In genomic region chr20:51487525-51488279, GRCh38 we compare ENCODE assay signal across 8 cellular contexts. TPM values are rescaled to one million over a fixed set of nuclear protein-coding genes. Genes with fewer than 3 reads are reported as not detected.
DNase-seq lines count a peak whose midpoint lies in the region; ATAC-seq and TF ChIP-seq lines count a peak whose summit lies in the region.

No MANE protein-coding gene starts in this region.

- TF ChIP-seq CTCF in progenitor cell of endocrine pancreas (IDR thresholded peaks at IDR 0.05; ENCODE audit: unreplicated experiment): no peak

- H3K27ac Mint-ChIP-seq in activated naive CD8-positive, alpha-beta T cell: peak overlapping the region; percentile 22
- no peak overlapping the region for H3K27ac Mint-ChIP-seq in activated naive CD8-positive, alpha-beta T cell treated with anti-CD3 and anti-CD28 coated beads for 36 hours
- H3K27ac Mint-ChIP-seq in activated T-helper 17 cell treated with anti-CD3 and anti-CD28 coated beads, Interleukin-2, amount 50 U/mL, for 72 hours: no peak overlapping the region
- H3K27ac Mint-ChIP-seq in immature natural killer cell: peak overlapping the region; percentile 75 to 100 (median 91)
- H3K27ac Mint-ChIP-seq in progenitor cell of endocrine pancreas: no peak overlapping the region

- no peak overlapping the region for H3K4me3 Mint-ChIP-seq in activated naive CD8-positive, alpha-beta T cell
- no peak overlapping the region for H3K4me3 Mint-ChIP-seq in activated naive CD8-positive, alpha-beta T cell treated with anti-CD3 and anti-CD28 coated beads for 36 hours
- H3K4me3 Mint-ChIP-seq in activated T-helper 17 cell treated with anti-CD3 and anti-CD28 coated beads, Interleukin-2, amount 50 U/mL, for 72 hours: peak overlapping the region; percentile 20
- H3K4me3 Mint-ChIP-seq in immature natural killer cell (no peak overlapping the region), progenitor cell of endocrine pancreas (ENCODE audit: low read depth) (no peak overlapping the region)

- no peaks in the 10 kb centered on the region for H3K9me3 Mint-ChIP-seq in activated naive CD8-positive, alpha-beta T cell (ENCODE audit: low read depth)
- no peaks in the 10 kb centered on the region for H3K9me3 Mint-ChIP-seq in activated naive CD8-positive, alpha-beta T cell treated with anti-CD3 and anti-CD28 coated beads for 36 hours
- H3K9me3 Mint-ChIP-seq in activated T-helper 17 cell treated with anti-CD3 and anti-CD28 coated beads, Interleukin-2, amount 50 U/mL, for 72 hours: no peaks in the 10 kb centered on the region
- no peaks in the 10 kb centered on the region for H3K9me3 Mint-ChIP-seq in immature natural killer cell
- H3K9me3 Mint-ChIP-seq in progenitor cell of endocrine pancreas (ENCODE audit: low read depth): no peaks in the 10 kb centered on the region

- no peaks in the 10 kb centered on the region for H3K27me3 Mint-ChIP-seq in activated naive CD8-positive, alpha-beta T cell
- H3K27me3 Mint-ChIP-seq in activated naive CD8-positive, alpha-beta T cell treated with anti-CD3 and anti-CD28 coated beads for 36 hours: no peaks in the 10 kb centered on the region
- no peaks in the 10 kb centered on the region for H3K27me3 Mint-ChIP-seq in activated T-helper 17 cell treated with anti-CD3 and anti-CD28 coated beads, Interleukin-2, amount 50 U/mL, for 72 hours
- peaks cover 0 to 7% (median 1%) of the 10 kb centered on the region in 3 donors for H3K27me3 Mint-ChIP-seq in immature natural killer cell (ENCODE audit: low read depth in 3 of 3)
- H3K27me3 Mint-ChIP-seq in progenitor cell of endocrine pancreas: peaks cover 22% of the 10 kb centered on the region

- peak; percentile 52 for ATAC-seq in activated T-helper 17 cell treated with anti-CD3 and anti-CD28 coated beads, Interleukin-2, amount 50 U/mL, for 72 hours (replicated peaks)
- ATAC-seq in GM21723 (IDR thresholded peaks at IDR 0.05; ENCODE audit: unreplicated experiment): no peak

- H3K4me1 Mint-ChIP-seq in activated naive CD8-positive, alpha-beta T cell (ENCODE audit: low read depth): peaks cover 76% of the 10 kb centered on the region
- peaks cover 76% of the 10 kb centered on the region for H3K4me1 Mint-ChIP-seq in activated naive CD8-positive, alpha-beta T cell treated with anti-CD3 and anti-CD28 coated beads for 36 hours
- H3K4me1 Mint-ChIP-seq in activated T-helper 17 cell treated with anti-CD3 and anti-CD28 coated beads, Interleukin-2, amount 50 U/mL, for 72 hours: peaks cover 57% of the 10 kb centered on the region
- H3K4me1 Mint-ChIP-seq in immature natural killer cell: peaks cover 96 to 100% of the 10 kb centered on the region in 2 donors
- peaks cover 19% of the 10 kb centered on the region for H3K4me1 Mint-ChIP-seq in progenitor cell of endocrine pancreas (ENCODE audit: low read depth)

- DNase-seq in activated naive CD8-positive, alpha-beta T cell treated with anti-CD3 and anti-CD28 coated beads for 36 hours: no peak
- DNase-seq in immature natural killer cell (no peak), progenitor cell of endocrine pancreas (ENCODE audit: low spot score, unreplicated experiment) (no peak)
- no peak for DNase-seq in stimulated activated CD4-positive, alpha-beta T cell treated with anti-CD3 and anti-CD28 coated beads, Interleukin-1b, Interleukin-23, amount 100 ng/mL, for 48 hours
- DNase-seq in activated CD8-positive, alpha-beta memory T cell treated with anti-CD3 and anti-CD28 coated beads, Interleukin-2, amount 50 U/mL, for 4 hours: no peak

- H3K36me3 Mint-ChIP-seq in activated naive CD8-positive, alpha-beta T cell: peaks cover 33% of the 10 kb centered on the region
- H3K36me3 Mint-ChIP-seq in activated naive CD8-positive, alpha-beta T cell treated with anti-CD3 and anti-CD28 coated beads for 36 hours: peaks cover 80% of the 10 kb centered on the region
- peaks cover 90% of the 10 kb centered on the region for H3K36me3 Mint-ChIP-seq in activated T-helper 17 cell treated with anti-CD3 and anti-CD28 coated beads, Interleukin-2, amount 50 U/mL, for 72 hours (ENCODE audit: low read depth)
- peaks cover 21 to 56% (median 35%) of the 10 kb centered on the region in 3 donors for H3K36me3 Mint-ChIP-seq in immature natural killer cell
- H3K36me3 Mint-ChIP-seq in progenitor cell of endocrine pancreas (ENCODE audit: insufficient read depth): peaks cover 3% of the 10 kb centered on the region

RNA-seq across cellular contexts. Expression of gene NFATC2, which starts 54.8 kb away (rescaled TPM):
- 10 to 100 TPM; 31.0 to 31.7 TPM for total RNA-seq in activated naive CD8-positive, alpha-beta T cell treated with anti-CD3 and anti-CD28 coated beads for 36 hours
- total RNA-seq in activated T-helper 17 cell treated with anti-CD3 and anti-CD28 coated beads, Interleukin-2, amount 50 U/mL, for 72 hours: 10 to 100 TPM; 29.4 to 41.1 TPM
- 100 to 1,000 TPM in 1 of 3 donors, 10 to 100 TPM in 2; 14.5 to 101 (median 21.3) TPM for polyA plus RNA-seq in immature natural killer cell
- total RNA-seq in progenitor cell of endocrine pancreas: 10.1 and 11.2 TPM in 2 replicates

Comparison
In these comparisons a context has a peak if more than half of its experiments do, and no peak if none do; other contexts are left out.
1. H3K27ac Mint-ChIP-seq: peak in activated naive CD8-positive, alpha-beta T cell (single experiment) and immature natural killer cell (6 of 6); none in activated naive CD8-positive, alpha-beta T cell treated with anti-CD3 and anti-CD28 coated beads for 36 hours (single experiment), activated T-helper 17 cell treated with anti-CD3 and anti-CD28 coated beads, Interleukin-2, amount 50 U/mL, for 72 hours (single experiment) and progenitor cell of endocrine pancreas (single experiment).